In genomic region chr10:30977385-30977784, GRCh38 we compare ENCODE assay signal across 20 cellular contexts. TPM values are rescaled to one million over a fixed set of nuclear protein-coding genes. Genes with fewer than 3 reads are reported as not detected.
DNase-seq lines count a peak whose midpoint lies in the region; ATAC-seq, FAIRE-seq and TF ChIP-seq lines count a peak whose summit lies in the region.
"Had no signal": no experiment of that assay in that cellular context is flagged by ENCODE, and none has a peak within 500 bp of the region (broad histone marks: within the 10 kb centered on the region; RNA-seq: fewer than 3 reads in every experiment).

No MANE protein-coding gene starts in this region.

- H3K36me3 Mint-ChIP-seq in natural killer cell = peaks cover 6% of the 10 kb centered on the region

- H3K9me3 ChIP-seq in GM23248 (ENCODE audit: low read depth) (no peaks in the 10 kb centered on the region), gastrocnemius medialis (no peaks in the 10 kb centered on the region)

- no peaks in the 10 kb centered on the region for H3K27me3 ChIP-seq in GM23248 (replicated peaks; ENCODE audit: insufficient read depth)
- H3K27me3 ChIP-seq in gastrocnemius medialis = no peaks in the 10 kb centered on the region

- H3K27ac ChIP-seq in GM23248 (no peak overlapping the region), gastrocnemius medialis (peak overlapping the region; percentile 24 to 91 (median 58))
- H3K27ac ChIP-seq: C4-2B, HL-60 had no signal

- H3K27ac Mint-ChIP-seq in natural killer cell = no peak overlapping the region
- H3K27ac Mint-ChIP-seq: CD8-positive, alpha-beta memory T cell; H9 had no signal

- 0 out of 2 replicates have a peak, but pooled peaks cover 11% of the 10 kb centered on the region for H3F3A ChIP-seq in GM23248 (ENCODE audit: insufficient read depth)

- no peak for ATAC-seq in gastrocnemius medialis
- ATAC-seq in natural killer cell = no peak

- H3K4me3 ChIP-seq in GM23248 (no peak overlapping the region), fibroblast of mammary gland (ENCODE audit: control insufficient read depth, low read depth, low read length) (no peak overlapping the region), gastrocnemius medialis (no peak overlapping the region)

- no peaks in the 10 kb centered on the region for H3K36me3 ChIP-seq in GM23248 (ENCODE audit: low read depth)
- no peaks in the 10 kb centered on the region for H3K36me3 ChIP-seq in gastrocnemius medialis

- in situ Hi-C loops in GM23248 (cut with MboI) = no loop called here
- in situ Hi-C loops in gastrocnemius medialis (cut with MboI; ENCODE audit: low sequenced_read_pairs in 4 of 4) = no loop called here
- in situ Hi-C loops in G401 (cut with HindIII; ENCODE audit: low sequenced_read_pairs) = no loop called here

- no peak overlapping the region for H3K4me2 ChIP-seq in GM23248 (ENCODE audit: unreplicated experiment)

- no peak for FAIRE-seq in frontal cortex (lab: Jason Lieb, UNC)
- FAIRE-seq: D721Med, RCC 7860 had no signal

- H3K4me1 Mint-ChIP-seq in natural killer cell = no peaks in the 10 kb centered on the region
- H3K4me1 Mint-ChIP-seq: CD8-positive, alpha-beta memory T cell; H9 had no signal

- no peak for TF ChIP-seq POLR2A in gastrocnemius medialis (IDR thresholded peaks at IDR 0.05)

- H3K4me1 ChIP-seq in GM23248 (ENCODE audit: insufficient read depth) = peaks cover 19% of the 10 kb centered on the region
- peaks cover 37 to 43% of the 10 kb centered on the region in 2 donors for H3K4me1 ChIP-seq in gastrocnemius medialis

- TF ChIP-seq CTCF in fibroblast of mammary gland (conservative IDR thresholded peaks at IDR 0.05; ENCODE audit: control insufficient read depth, insufficient read depth, low read depth, low read length) = no peak
- no peak for TF ChIP-seq CTCF in gastrocnemius medialis (IDR thresholded peaks at IDR 0.05 in 4 of 5, conservative IDR thresholded peaks at IDR 0.05 in 1 of 5)
- TF ChIP-seq CTCF in natural killer cell (IDR thresholded peaks at IDR 0.05) = no peak

- H3K27me3 Mint-ChIP-seq in natural killer cell (ENCODE audit: low read depth in 2 of 2) = no peaks in the 10 kb centered on the region

- peaks cover 0 to 4% of the 10 kb centered on the region in 2 donors for H3K9me3 Mint-ChIP-seq in natural killer cell

- H2AFZ ChIP-seq in GM23248 = 0 out of 2 replicates have a peak overlapping the region, but pooled peaks have one; percentile 13

- no peaks in the 10 kb centered on the region for H4K20me1 ChIP-seq in GM23248 (ENCODE audit: insufficient read depth)

- intact Hi-C loops in gastrocnemius medialis (cut with DNase I; ENCODE audit: low total_unique reads) = no loop called here
- intact Hi-C loops in natural killer cell (cut with micrococcal nuclease) = no loop called here

- no peak overlapping the region for H3K9ac ChIP-seq in GM23248

- peaks cover 3% of the 10 kb centered on the region; the same call in 1 of the 2 replicates for H3K9me2 ChIP-seq in GM23248 (ENCODE audit: insufficient read depth)

- no peak overlapping the region for H3K4me3 Mint-ChIP-seq in natural killer cell
- H3K4me3 Mint-ChIP-seq: H9 had no signal

- H3K79me2 ChIP-seq in GM23248 (ENCODE audit: insufficient read depth) = peaks cover 4% of the 10 kb centered on the region; the same call in 1 of the 2 replicates

- 84% methylated on average over 8 of the region's 8 CpGs for WGBS in GM23248 (ENCODE audit: low coverage in 1 of 2, low lambda C conversion rate in 2 of 2, missing lambda C conversion rate in 2 of 2), 2 experiments

- DNase-seq in GM23248 = no peak
- peak; percentile 93 for DNase-seq in RKO (ENCODE audit: low spot score)
- peak; percentile 32 for DNase-seq in fibroblast of mammary gland (ENCODE audit: low read depth)
- DNase-seq in gastrocnemius medialis = no peak
- DNase-seq in natural killer cell = no peak
- DNase-seq in G401 (ENCODE audit: low spot score) = no peak
- no peak for DNase-seq in frontal cortex (ENCODE audit: low spot score in 2 of 2)
- DNase-seq: CD8-positive, alpha-beta memory T cell; DMS53; H9; NCI-H1417; NCI-H1694 treated with DMSO at 0.1 percent for 48 hours; NCI-H2081 treated with DMSO at 0.1 percent for 48 hours; NCI-H446; NCI-H526; Right ventricle myocardium superior had no signal

RNA-seq across cellular contexts. Expression of gene ZNF438, which starts 54.3 kb away (rescaled TPM):
- 2.3 and 2.9 TPM in 2 replicates for total RNA-seq in GM23248 (2014; rRNA removed; shearing (Covaris generic))
- polyA plus RNA-seq in GM23248 (2016; fragmentation: Nextera tagmentation; extraction: Ambion mirVana) = 4.0 and 4.1 TPM in 2 replicates
- total RNA-seq in gastrocnemius medialis (10 to 100 TPM; 14.4 to 37.0 (median 26.5) TPM), natural killer cell (1 to 10 TPM; 2.2 to 3.7 (median 3.7) TPM), frontal cortex (2.9 TPM)
- total RNA-seq in G401 (2014; rRNA removed; shearing (Covaris generic)) = 1.0 and 9.6 TPM in 2 replicates

Comparison
In these comparisons a context has a peak if more than half of its experiments do, and no peak if none do; other contexts are left out.
1. DNase-seq: peak in RKO (single experiment) and fibroblast of mammary gland (single experiment); none in GM23248 (single experiment), gastrocnemius medialis (0 of 2), natural killer cell (single experiment), G401 (single experiment) and frontal cortex (0 of 2).